ENCODE assay signal across 15 cellular contexts in genomic region chr4:149512489-149512888, GRCh38.
"Had no signal": no experiment of that assay in that cellular context is flagged by ENCODE, and none has a peak within 500 bp of the region (broad histone marks: within the 10 kb centered on the region; RNA-seq: fewer than 3 reads in every experiment).

No MANE protein-coding gene starts in this region.

- DNase-seq: activated CD4-positive, alpha-beta T cell treated with anti-CD3 and anti-CD28 coated beads, Interleukin-2, amount 10 ng/mL, durations not matched to agents 24 days and 14 days; activated CD4-positive, CD25-positive, alpha-beta regulatory T cell; activated CD8-positive, alpha-beta T cell treated with anti-CD3 and anti-CD28 coated beads, Interleukin-2, amount 10 ng/mL, durations not matched to agents 7 days and 5 days; activated naive CD4-positive, alpha-beta T cell treated with Interleukin-2 at 50 U/mL for 16 hours; activated T-cell treated with anti-CD3 and anti-CD28 coated beads, Interleukin-2, amount 50 U/mL, for 24 hours; effector CD8-positive, alpha-beta T cell; hypothalamus; occipital lobe; retina; small intestine; stimulated activated CD4-positive, alpha-beta T cell treated with anti-CD3 and anti-CD28 coated beads, Interleukin-15, amount 100 ng/mL, for 24 hours; stimulated activated CD4-positive, alpha-beta T cell treated with anti-CD3 and anti-CD28 coated beads, Interleukin-2, amount 100 ng/mL, for 48 hours; stomach; T-cell; upper lobe of left lung had no signal
